ENCODE assay signal across 9 cellular contexts in the genomic region with DNA sequence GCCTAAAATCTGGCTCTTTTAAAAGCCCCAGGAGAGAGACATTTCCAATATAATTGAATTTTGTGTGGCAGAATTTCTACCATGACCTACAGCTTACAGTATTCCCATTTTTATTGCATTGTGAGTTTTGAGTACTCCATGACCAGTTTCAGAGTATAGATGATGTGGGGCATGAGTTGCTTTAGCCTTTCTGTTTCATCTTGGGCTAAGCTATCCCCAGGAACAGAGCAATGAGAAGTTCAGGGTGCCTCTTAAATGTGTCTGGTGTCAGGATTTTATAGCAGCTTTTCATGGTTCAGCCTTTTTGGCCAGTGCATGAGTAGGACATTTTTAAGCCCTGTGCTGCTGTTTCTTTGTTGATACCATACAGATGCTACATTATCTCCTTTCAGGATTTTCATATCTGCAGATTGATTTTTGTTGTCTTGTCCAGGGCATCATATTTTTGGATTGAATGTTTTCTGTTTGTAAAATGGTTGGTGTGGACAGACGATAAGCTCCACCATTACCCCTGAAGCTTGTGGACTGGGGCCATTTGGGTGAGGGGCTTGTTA. TPM values are rescaled to one million over a fixed set of nuclear protein-coding genes. Genes with fewer than 3 reads are reported as not detected.
DNase-seq lines count a peak whose midpoint lies in the region; ATAC-seq and TF ChIP-seq lines count a peak whose summit lies in the region.
"Had no signal": no experiment of that assay in that cellular context is flagged by ENCODE, and none has a peak within 500 bp of the region (broad histone marks: within the 10 kb centered on the region; RNA-seq: fewer than 3 reads in every experiment).

No MANE protein-coding gene starts in this region.

- ATAC-seq in left lung, result no peak
- ATAC-seq in HG03469 (IDR thresholded peaks at IDR 0.05; ENCODE audit: unreplicated experiment), result no peak

- no peaks in the 10 kb centered on the region for H3K27me3 Mint-ChIP-seq in T-helper 1 cell treated with Interleukin-12 subunit alpha and Interleukin-12 subunit beta and Interleukin-4 antibody, amounts not matched to agents 30 μg/mL and 1 μg/mL, for 36 hours (ENCODE audit: low read depth)
- H3K27me3 Mint-ChIP-seq in activated T-helper 1 cell treated with anti-CD3 and anti-CD28 coated beads, Interleukin-12 subunit alpha, Interleukin-12 subunit beta, Interleukin-2, Interleukin-4 antibody, amounts not matched to agents 30 ng/mL and 10 ng/mL and 1 ng/mL, durations not matched to agents 14 hours and 24 hours and 36 hours (ENCODE audit: insufficient read depth), result no peaks in the 10 kb centered on the region

- peaks cover 34% of the 10 kb centered on the region for H3K4me1 Mint-ChIP-seq in T-helper 1 cell treated with Interleukin-12 subunit alpha and Interleukin-12 subunit beta and Interleukin-4 antibody, amounts not matched to agents 30 μg/mL and 1 μg/mL, for 36 hours (ENCODE audit: low read depth)
- peaks cover 38% of the 10 kb centered on the region for H3K4me1 Mint-ChIP-seq in activated T-helper 1 cell treated with anti-CD3 and anti-CD28 coated beads, Interleukin-12 subunit alpha, Interleukin-12 subunit beta, Interleukin-2, Interleukin-4 antibody, amounts not matched to agents 30 ng/mL and 10 ng/mL and 1 ng/mL, durations not matched to agents 14 hours and 24 hours and 36 hours (ENCODE audit: low read depth)

- peak overlapping the region; percentile 83 to 90 for H3K27ac ChIP-seq in left lung
- H3K27ac ChIP-seq in substantia nigra (ENCODE audit: low read depth, low read length, poor library complexity, severe bottlenecking), result peak overlapping the region; percentile 37

- intact Hi-C loops in activated T-helper 1 cell treated with anti-CD3 and anti-CD28 coated beads, Interleukin-12 subunit alpha, Interleukin-12 subunit beta, Interleukin-2, Interleukin-4 antibody, amounts not matched to agents 30 ng/mL and 10 ng/mL and 1 ng/mL, durations not matched to agents 14 hours and 24 hours and 36 hours (cut with micrococcal nuclease), result no loop called here
- intact Hi-C loops in left lung (cut with DNase I), result no loop called here

- H3K27me3 ChIP-seq in left lung, result no peaks in the 10 kb centered on the region

- H3K9me3 ChIP-seq in left lung, result no peaks in the 10 kb centered on the region

- peak overlapping the region; percentile 91 for H3K27ac Mint-ChIP-seq in T-helper 1 cell treated with Interleukin-12 subunit alpha and Interleukin-12 subunit beta and Interleukin-4 antibody, amounts not matched to agents 30 μg/mL and 1 μg/mL, for 36 hours
- peak overlapping the region; percentile 88 for H3K27ac Mint-ChIP-seq in activated T-helper 1 cell treated with anti-CD3 and anti-CD28 coated beads, Interleukin-12 subunit alpha, Interleukin-12 subunit beta, Interleukin-2, Interleukin-4 antibody, amounts not matched to agents 30 ng/mL and 10 ng/mL and 1 ng/mL, durations not matched to agents 14 hours and 24 hours and 36 hours

- H3K4me3 ChIP-seq in left lung, result peak overlapping the region; percentile 1 to 85

- H3K4me1 ChIP-seq in left lung, result peaks cover 23 to 85% of the 10 kb centered on the region in 2 donors

- no peak overlapping the region for H3K4me3 Mint-ChIP-seq in T-helper 1 cell treated with Interleukin-12 subunit alpha and Interleukin-12 subunit beta and Interleukin-4 antibody, amounts not matched to agents 30 μg/mL and 1 μg/mL, for 36 hours
- H3K4me3 Mint-ChIP-seq in activated T-helper 1 cell treated with anti-CD3 and anti-CD28 coated beads, Interleukin-12 subunit alpha, Interleukin-12 subunit beta, Interleukin-2, Interleukin-4 antibody, amounts not matched to agents 30 ng/mL and 10 ng/mL and 1 ng/mL, durations not matched to agents 14 hours and 24 hours and 36 hours, result no peak overlapping the region

- no peaks in the 10 kb centered on the region for H3K36me3 ChIP-seq in left lung

- no peak for TF ChIP-seq CTCF in left lung (IDR thresholded peaks at IDR 0.05)

- no peak for DNase-seq in T-helper 1 cell
- no peak for DNase-seq in activated T-helper 1 cell treated with anti-CD3 and anti-CD28 coated beads, Interleukin-12 subunit alpha, Interleukin-12 subunit beta, Interleukin-2, Interleukin-4 antibody, amounts not matched to agents 30 ng/mL and 10 ng/mL and 1 ng/mL, durations not matched to agents 14 hours and 24 hours and 36 hours (ENCODE audit: low spot score)
- no peak for DNase-seq in left lung
- no peak for DNase-seq in substantia nigra (lab: John Stamatoyannopoulos, UW)
- DNase-seq in NCI-H2196 (lab: John Stamatoyannopoulos, UW; ENCODE audit: unreplicated experiment), result no peak
- DNase-seq in HuH-7 (ENCODE audit: low spot score), result no peak
- DNase-seq: retina had no signal

- H3K9me3 Mint-ChIP-seq in T-helper 1 cell treated with Interleukin-12 subunit alpha and Interleukin-12 subunit beta and Interleukin-4 antibody, amounts not matched to agents 30 μg/mL and 1 μg/mL, for 36 hours, result no peaks in the 10 kb centered on the region
- H3K9me3 Mint-ChIP-seq in activated T-helper 1 cell treated with anti-CD3 and anti-CD28 coated beads, Interleukin-12 subunit alpha, Interleukin-12 subunit beta, Interleukin-2, Interleukin-4 antibody, amounts not matched to agents 30 ng/mL and 10 ng/mL and 1 ng/mL, durations not matched to agents 14 hours and 24 hours and 36 hours, result no peaks in the 10 kb centered on the region

- H3K36me3 Mint-ChIP-seq in T-helper 1 cell treated with Interleukin-12 subunit alpha and Interleukin-12 subunit beta and Interleukin-4 antibody, amounts not matched to agents 30 μg/mL and 1 μg/mL, for 36 hours (ENCODE audit: low read depth), result peaks cover 13% of the 10 kb centered on the region
- H3K36me3 Mint-ChIP-seq in activated T-helper 1 cell treated with anti-CD3 and anti-CD28 coated beads, Interleukin-12 subunit alpha, Interleukin-12 subunit beta, Interleukin-2, Interleukin-4 antibody, amounts not matched to agents 30 ng/mL and 10 ng/mL and 1 ng/mL, durations not matched to agents 14 hours and 24 hours and 36 hours (ENCODE audit: low read depth), result peaks cover 7% of the 10 kb centered on the region

RNA-seq across cellular contexts. Expression of a gene that starts 3.5 kb away (rescaled TPM):
- 66.5 and 66.7 TPM in 2 replicates for total RNA-seq in activated T-helper 1 cell treated with anti-CD3 and anti-CD28 coated beads, Interleukin-12 subunit alpha, Interleukin-12 subunit beta, Interleukin-2, Interleukin-4 antibody, amounts not matched to agents 30 ng/mL and 10 ng/mL and 1 ng/mL, durations not matched to agents 14 hours and 24 hours and 36 hours
- total RNA-seq in left lung, result 100 to 1,000 TPM; 214 to 231 TPM
